8 cellular contexts compared by ENCODE assay signal in the genomic region with DNA sequence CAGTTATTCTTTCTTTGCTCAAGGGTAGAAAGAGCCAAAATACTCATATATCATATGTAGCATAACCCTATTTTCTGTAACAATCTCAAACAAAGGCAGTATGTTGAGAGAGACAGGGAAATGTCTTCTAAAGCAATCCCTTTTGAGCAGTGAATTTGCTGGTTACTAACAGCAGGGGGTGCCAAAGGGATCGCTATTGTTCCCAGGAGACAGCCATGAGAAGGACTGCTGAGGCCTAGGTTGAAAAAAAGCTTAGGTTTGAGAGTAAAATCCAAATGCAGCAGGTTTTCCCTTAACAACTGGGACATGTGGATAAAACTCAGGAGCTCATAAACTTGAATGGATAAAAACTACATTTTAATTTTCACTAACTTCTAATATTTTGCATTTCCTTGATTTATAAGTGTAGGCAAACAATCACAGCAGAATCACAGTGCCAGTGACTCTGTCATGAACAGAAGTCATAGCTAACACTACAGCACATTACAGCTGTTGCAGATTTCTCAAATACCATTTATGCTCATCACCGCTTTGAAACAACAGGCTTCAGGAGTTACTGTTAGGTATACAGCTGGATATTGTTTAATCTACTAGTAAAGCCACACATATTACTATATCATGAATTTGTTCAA.
DNase-seq lines count a peak whose midpoint lies in the region; ATAC-seq and TF ChIP-seq lines count a peak whose summit lies in the region.

No MANE protein-coding gene starts in this region.

- peak overlapping the region in 1 of 2 donors; percentile 13 for H3K9ac ChIP-seq in stomach smooth muscle (ENCODE audit: low read length in 2 of 2)

- H3K27me3 ChIP-seq in esophagus muscularis mucosa (no peaks in the 10 kb centered on the region), stomach smooth muscle (ENCODE audit: control insufficient read depth in 1 of 2, insufficient read depth in 2 of 2, low read length in 2 of 2) (no peaks in the 10 kb centered on the region)

- 39% methylated on average over 2 of the region's 2 CpGs for WGBS in esophagus muscularis mucosa

- no peak overlapping the region for H3K4me3 ChIP-seq in esophagus muscularis mucosa
- H3K4me3 ChIP-seq in stomach smooth muscle (ENCODE audit: low read length in 2 of 2), result no peak overlapping the region

- H3K27ac ChIP-seq in esophagus muscularis mucosa (replicated peaks in 1 of 4) (no peak overlapping the region), stomach smooth muscle (ENCODE audit: low read length) (peak overlapping the region; percentile 50)

- H3K4me1 ChIP-seq in esophagus muscularis mucosa, result peaks cover 0 to 10% (median 5%) of the 10 kb centered on the region in 4 donors
- H3K4me1 ChIP-seq in stomach smooth muscle (ENCODE audit: control insufficient read depth, insufficient read depth, low read length), result peaks cover 16% of the 10 kb centered on the region

- H3K27ac Mint-ChIP-seq in naive thymus-derived CD8-positive, alpha-beta T cell, result no peak overlapping the region

- intact Hi-C loops in esophagus muscularis mucosa (cut with DNase I), result loop anchor here (5.0 kb wide), 1 partner anchor 151 kb away; no protein-coding TSS in a partner anchor

- H3K4me1 Mint-ChIP-seq in naive thymus-derived CD8-positive, alpha-beta T cell, result peaks cover 4 to 19% (median 9%) of the 10 kb centered on the region in 4 donors

- H3K36me3 Mint-ChIP-seq in naive thymus-derived CD8-positive, alpha-beta T cell, result peaks cover 0 to 51% (median 21%) of the 10 kb centered on the region in 3 donors

- H3K9me3 ChIP-seq in esophagus muscularis mucosa (no peaks in the 10 kb centered on the region), stomach smooth muscle (ENCODE audit: control insufficient read depth in 2 of 2, low read length in 2 of 2) (no peaks in the 10 kb centered on the region)

- peak; percentile 61 for DNase-seq in DMS153 treated with DMSO at 0.1 percent for 48 hours (lab: John Stamatoyannopoulos, UW; ENCODE audit: unreplicated experiment)
- peak in 48 of 76 experiments; percentile 2 to 70 (median 24) for DNase-seq in HUDEP-2 (lab: John Stamatoyannopoulos, UW; ENCODE audit: unreplicated experiment in 76 of 76)
- peak; percentile 78 for DNase-seq in NOMO-1 treated with DMSO at 0.1 percent for 48 hours (lab: John Stamatoyannopoulos, UW; ENCODE audit: unreplicated experiment)
- peak; percentile 7 for DNase-seq in activated CD8-positive, alpha-beta memory T cell treated with anti-CD3 and anti-CD28 coated beads, Interleukin-2, amount 50 U/mL, for 1 hour (ENCODE audit: extremely low read depth)
- DNase-seq in esophagus muscularis mucosa (ENCODE audit: extremely low spot score), result no peak
- DNase-seq in naive thymus-derived CD8-positive, alpha-beta T cell, result peak; percentile 7 to 75 (median 41)

- H3K27me3 Mint-ChIP-seq in naive thymus-derived CD8-positive, alpha-beta T cell, result no peaks in the 10 kb centered on the region

- TF ChIP-seq EP300 in esophagus muscularis mucosa (IDR thresholded peaks at IDR 0.05), result no peak

- peak; percentile 76 to 82 (median 82) for TF ChIP-seq CTCF in esophagus muscularis mucosa (IDR thresholded peaks at IDR 0.05)

- H3K36me3 ChIP-seq in esophagus muscularis mucosa (peaks cover 0 to 7% (median 3%) of the 10 kb centered on the region in 4 donors), stomach smooth muscle (ENCODE audit: control insufficient read depth in 2 of 2, insufficient read depth in 2 of 2, low read length in 2 of 2) (no peaks in the 10 kb centered on the region)

- no peaks in the 10 kb centered on the region for H3K9me3 Mint-ChIP-seq in naive thymus-derived CD8-positive, alpha-beta T cell

- ATAC-seq in naive thymus-derived CD8-positive, alpha-beta T cell, result peak; percentile 64 to 68
- ATAC-seq in HG03039 (IDR thresholded peaks at IDR 0.05; ENCODE audit: unreplicated experiment), result no peak

- POLR2A ChIA-PET in naive thymus-derived CD8-positive, alpha-beta T cell (lab: Charles Lee), result no interaction called here

- TF ChIP-seq POLR2A in esophagus muscularis mucosa (IDR thresholded peaks at IDR 0.05; ENCODE audit: low read depth), result no peak

- no peak overlapping the region for H3K4me3 Mint-ChIP-seq in naive thymus-derived CD8-positive, alpha-beta T cell
